In the genomic region with DNA sequence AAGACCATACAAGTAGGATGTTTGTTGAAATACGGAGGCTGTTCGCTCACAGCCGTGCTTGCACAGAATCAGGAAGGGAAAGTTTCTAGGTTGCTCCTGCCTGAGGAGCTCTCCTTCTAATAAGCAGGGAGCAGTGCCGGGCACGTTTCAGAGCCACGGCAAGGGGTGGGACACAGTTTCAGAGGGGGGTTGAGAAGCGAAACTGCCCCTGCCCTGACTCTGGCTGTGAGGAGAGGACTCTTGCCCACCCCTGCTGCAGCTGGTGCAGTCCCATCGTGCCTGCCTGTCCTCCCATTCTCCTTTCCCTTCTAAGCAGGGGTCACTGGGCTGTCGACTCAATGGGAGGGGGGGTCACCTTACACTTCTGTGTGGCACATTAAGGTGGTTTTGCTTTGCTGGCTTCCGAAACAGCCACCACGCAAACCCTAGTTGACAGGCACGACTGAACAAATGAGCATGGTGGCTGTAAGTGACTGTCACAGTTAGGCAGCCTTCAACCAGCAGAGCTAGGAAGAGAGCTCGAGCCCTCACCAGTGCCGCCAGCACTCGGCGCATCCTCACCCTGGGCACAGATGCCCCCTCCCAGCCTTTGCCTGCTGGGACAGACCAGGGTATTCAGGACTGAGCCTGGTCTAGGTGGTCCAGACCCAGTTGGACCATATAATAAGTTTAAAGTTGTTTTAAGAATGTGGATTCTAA, we compare ENCODE assay signal across 26 cellular contexts. TPM values are rescaled to one million over a fixed set of nuclear protein-coding genes. Genes with fewer than 3 reads are reported as not detected.
DNase-seq lines count a peak whose midpoint lies in the region; ATAC-seq and TF ChIP-seq lines count a peak whose summit lies in the region.
"Had no signal": no experiment of that assay in that cellular context is flagged by ENCODE, and none has a peak within 500 bp of the region (broad histone marks: within the 10 kb centered on the region; RNA-seq: fewer than 3 reads in every experiment).

No MANE protein-coding gene starts in this region.

- no peaks in the 10 kb centered on the region for H3K36me3 ChIP-seq in BE2C
- peaks cover 26 to 40% (median 33%) of the 10 kb centered on the region in 11 experiments for H3K36me3 ChIP-seq in BLaER1 treated with 17β-estradiol and CSF1 and Interleukin-3, amounts not matched to agents 10 nM and 100 nM
- peaks cover 0 to 18% of the 10 kb centered on the region in 2 experiments for H3K36me3 ChIP-seq in SK-N-SH (replicated peaks in 1 of 2; ENCODE audit: control insufficient read depth in 1 of 2, insufficient read depth in 2 of 2, low read length in 1 of 2)
- H3K36me3 ChIP-seq: pancreas, right lobe of liver, transverse colon had no signal

- H3K36me3 Mint-ChIP-seq in mesothelial cell of epicardium = peaks cover 4% of the 10 kb centered on the region

- TF ChIP-seq CTCF in BE2C (IDR thresholded peaks at IDR 0.05; ENCODE audit: low read depth, low read length) (no peak), SK-N-SH (IDR thresholded peaks at IDR 0.05) (no peak), mesothelial cell of epicardium (IDR thresholded peaks at IDR 0.05; ENCODE audit: unreplicated experiment) (no peak)

- H3K4me3 ChIP-seq in BE2C (ENCODE audit: low read depth, low read length) = peak overlapping the region; percentile 32
- H3K4me3 ChIP-seq in BLaER1 treated with 17β-estradiol and CSF1 and Interleukin-3, amounts not matched to agents 10 nM and 100 nM = no peak overlapping the region
- no peak overlapping the region for H3K4me3 ChIP-seq in SK-N-SH (ENCODE audit: low read depth in 2 of 2, low read length in 1 of 2)
- H3K4me3 ChIP-seq: pancreas, right lobe of liver, transverse colon had no signal

- TF ChIP-seq RAD21 in SK-N-SH (IDR thresholded peaks at IDR 0.05; ENCODE audit: low read length) = no peak

- no peak for ATAC-seq in HG02798 (IDR thresholded peaks at IDR 0.05; ENCODE audit: poor library complexity, unreplicated experiment)
- ATAC-seq: pancreas had no signal

- H4K20me1 ChIP-seq in BLaER1 treated with 17β-estradiol and CSF1 and Interleukin-3, amounts not matched to agents 10 nM and 100 nM = peaks cover 0 to 26% (median 3%) of the 10 kb centered on the region in 11 experiments; a peak in 9 of 22 replicates
- no peaks in the 10 kb centered on the region for H4K20me1 ChIP-seq in SK-N-SH (ENCODE audit: insufficient read depth)

- no peak for TF ChIP-seq EP300 in SK-N-SH (IDR thresholded peaks at IDR 0.05; ENCODE audit: borderline replicate concordance in 1 of 2, low read depth in 1 of 2, low read length in 1 of 2)

- peaks cover 11% of the 10 kb centered on the region for H3K4me1 ChIP-seq in BE2C
- peaks cover 25 to 39% (median 34%) of the 10 kb centered on the region in 10 experiments; a peak in 19 of 20 replicates for H3K4me1 ChIP-seq in BLaER1 treated with 17β-estradiol and CSF1 and Interleukin-3, amounts not matched to agents 10 nM and 100 nM
- peaks cover 0 to 19% of the 10 kb centered on the region in 2 experiments; a peak in 2 of 4 replicates for H3K4me1 ChIP-seq in SK-N-SH (ENCODE audit: control insufficient read depth in 1 of 2, insufficient read depth in 2 of 2, low read depth in 1 of 2, low read length in 1 of 2)
- H3K4me1 ChIP-seq: pancreas, right lobe of liver, transverse colon had no signal

- POLR2A ChIA-PET in SK-N-SH (lab: Yijun Ruan, JAX) = no interaction called here

- peak overlapping the region; percentile 4 to 74 (median 64); a peak in 21 of 22 replicates for H3K4me2 ChIP-seq in BLaER1 treated with 17β-estradiol and CSF1 and Interleukin-3, amounts not matched to agents 10 nM and 100 nM
- no peak overlapping the region for H3K4me2 ChIP-seq in SK-N-SH

- H3F3A ChIP-seq in SK-N-SH (replicated peaks; ENCODE audit: insufficient read depth) = peaks cover 5% of the 10 kb centered on the region

- peak overlapping the region; percentile 14 for H3K27ac Mint-ChIP-seq in mesothelial cell of epicardium
- H3K27ac Mint-ChIP-seq: activated naive CD4-positive, alpha-beta T cell treated with anti-CD3 and anti-CD28 coated beads for 36 hours; nephron; T-helper 1 cell treated with Interleukin-12 subunit alpha and Interleukin-12 subunit beta and Interleukin-4 antibody, amounts not matched to agents 30 μg/mL and 1 μg/mL, for 36 hours had no signal

- peaks cover 11% of the 10 kb centered on the region for H3K27me3 ChIP-seq in BE2C
- no peaks in the 10 kb centered on the region for H3K27me3 ChIP-seq in BLaER1 treated with 17β-estradiol and CSF1 and Interleukin-3, amounts not matched to agents 10 nM and 100 nM
- H3K27me3 ChIP-seq in SK-N-SH (ENCODE audit: insufficient read depth) = peaks cover 18% of the 10 kb centered on the region; the same call in 1 of the 2 replicates
- H3K27me3 ChIP-seq: pancreas, right lobe of liver had no signal

- H3K9me3 Mint-ChIP-seq in mesothelial cell of epicardium = no peaks in the 10 kb centered on the region
- H3K9me3 Mint-ChIP-seq: activated naive CD4-positive, alpha-beta T cell treated with anti-CD3 and anti-CD28 coated beads for 36 hours; central memory CD8-positive, alpha-beta T cell; nephron; T-helper 1 cell treated with Interleukin-12 subunit alpha and Interleukin-12 subunit beta and Interleukin-4 antibody, amounts not matched to agents 30 μg/mL and 1 μg/mL, for 36 hours had no signal

- WGBS in SK-N-SH (ENCODE audit: low lambda C conversion rate) = 27% methylated on average over 16 of the region's 16 CpGs

- H3K4me1 Mint-ChIP-seq in mesothelial cell of epicardium = peaks cover 2% of the 10 kb centered on the region
- H3K4me1 Mint-ChIP-seq: central memory CD8-positive, alpha-beta T cell; nephron had no signal

- no peak overlapping the region for H2AFZ ChIP-seq in SK-N-SH (ENCODE audit: low read depth)

- no peaks in the 10 kb centered on the region for H3K9me2 ChIP-seq in SK-N-SH

- H3K9me3 ChIP-seq in BE2C = no peaks in the 10 kb centered on the region
- peaks cover 0 to 5% (median 0%) of the 10 kb centered on the region in 11 experiments; a peak in 1 of 22 replicates for H3K9me3 ChIP-seq in BLaER1 treated with 17β-estradiol and CSF1 and Interleukin-3, amounts not matched to agents 10 nM and 100 nM (replicated peaks in 1 of 11)
- H3K9me3 ChIP-seq in SK-N-SH = no peaks in the 10 kb centered on the region
- H3K9me3 ChIP-seq: Caco-2, pancreas, right lobe of liver, transverse colon had no signal

- H3K27ac ChIP-seq in BLaER1 treated with 17β-estradiol and CSF1 and Interleukin-3, amounts not matched to agents 10 nM and 100 nM = no peak overlapping the region
- no peak overlapping the region for H3K27ac ChIP-seq in SK-N-SH (ENCODE audit: low read depth in 2 of 2, low read length in 1 of 2)
- H3K27ac ChIP-seq: pancreas, right lobe of liver, RWPE1, transverse colon had no signal

- H3K4me3 Mint-ChIP-seq in mesothelial cell of epicardium = no peak overlapping the region
- H3K4me3 Mint-ChIP-seq: activated naive CD4-positive, alpha-beta T cell treated with anti-CD3 and anti-CD28 coated beads for 36 hours; central memory CD8-positive, alpha-beta T cell; nephron; T-helper 1 cell treated with Interleukin-12 subunit alpha and Interleukin-12 subunit beta and Interleukin-4 antibody, amounts not matched to agents 30 μg/mL and 1 μg/mL, for 36 hours had no signal

- H3K9ac ChIP-seq in BLaER1 treated with 17β-estradiol and CSF1 and Interleukin-3, amounts not matched to agents 10 nM and 100 nM = peak overlapping the region in 1 of 11 experiments; percentile 39; a peak in 1 of 22 replicates
- H3K9ac ChIP-seq in SK-N-SH = no peak overlapping the region

- peaks cover 13% of the 10 kb centered on the region for H3K27me3 Mint-ChIP-seq in mesothelial cell of epicardium (ENCODE audit: low read depth)

- H3K79me2 ChIP-seq in SK-N-SH (ENCODE audit: insufficient read depth) = no peaks in the 10 kb centered on the region

- DNase-seq in BE2C (no peak), SK-N-SH (peak; percentile 48), mesothelial cell of epicardium (ENCODE audit: low spot score in 2 of 2, unreplicated experiment in 2 of 2) (no peak), NCI-H2196 (lab: John Stamatoyannopoulos, UW; ENCODE audit: unreplicated experiment) (no peak), NCI-H446 treated with DMSO at 0.1 percent for 48 hours (lab: John Stamatoyannopoulos, UW) (no peak)
- DNase-seq: activated CD4-positive, alpha-beta T cell treated with anti-CD3 and anti-CD28 coated beads, Interleukin-2, amount 50 U/mL, for 48 hours; activated CD4-positive, CD25-positive, alpha-beta regulatory T cell treated with anti-CD3 and anti-CD28 coated beads, Interleukin-2, amount 50 U/mL, for 72 hours; activated naive CD4-positive, alpha-beta T cell treated with anti-CD3 and anti-CD28 coated beads for 36 hours; C1 segment of cervical spinal cord; Caco-2; dermis blood vessel endothelial cell; DMS53; NCI-H1436 treated with DMSO at 0.1 percent for 48 hours; NCI-H2081 treated with DMSO at 0.1 percent for 48 hours; NCI-H774; right lobe of liver; stimulated activated CD4-positive, alpha-beta T cell treated with anti-CD3 and anti-CD28 coated beads, Interleukin-4, amount 100 ng/mL, for 24 hours; transverse colon had no signal

- CTCF ChIA-PET in SK-N-SH (lab: Yijun Ruan, JAX) = interaction anchor here (1.0 to 1.8 kb wide), 5 partner anchors 9 to 277 kb away, joined by 3 to 6 read pairs (median 3); no protein-coding TSS in a partner anchor

TF ChIP-seq in SK-N-SH, 30 proteins besides CTCF, POLR2A, EP300 and RAD21 (continues in another document):
- no peak for TF ChIP-seq GABPA (IDR thresholded peaks at IDR 0.05; ENCODE audit: low read depth)
- TF ChIP-seq, protein P1, sequence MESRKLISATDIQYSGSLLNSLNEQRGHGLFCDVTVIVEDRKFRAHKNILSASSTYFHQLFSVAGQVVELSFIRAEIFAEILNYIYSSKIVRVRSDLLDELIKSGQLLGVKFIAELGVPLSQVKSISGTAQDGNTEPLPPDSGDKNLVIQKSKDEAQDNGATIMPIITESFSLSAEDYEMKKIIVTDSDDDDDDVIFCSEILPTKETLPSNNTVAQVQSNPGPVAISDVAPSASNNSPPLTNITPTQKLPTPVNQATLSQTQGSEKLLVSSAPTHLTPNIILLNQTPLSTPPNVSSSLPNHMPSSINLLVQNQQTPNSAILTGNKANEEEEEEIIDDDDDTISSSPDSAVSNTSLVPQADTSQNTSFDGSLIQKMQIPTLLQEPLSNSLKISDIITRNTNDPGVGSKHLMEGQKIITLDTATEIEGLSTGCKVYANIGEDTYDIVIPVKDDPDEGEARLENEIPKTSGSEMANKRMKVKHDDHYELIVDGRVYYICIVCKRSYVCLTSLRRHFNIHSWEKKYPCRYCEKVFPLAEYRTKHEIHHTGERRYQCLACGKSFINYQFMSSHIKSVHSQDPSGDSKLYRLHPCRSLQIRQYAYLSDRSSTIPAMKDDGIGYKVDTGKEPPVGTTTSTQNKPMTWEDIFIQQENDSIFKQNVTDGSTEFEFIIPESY (IDR thresholded peaks at IDR 0.05; ENCODE audit: borderline replicate concordance, low read depth) = no peak

RNA-seq across cellular contexts. Expression of a gene that starts 37.5 kb away (rescaled TPM):
- polyA plus RNA-seq in BE2C (2012; ENCODE audit: insufficient read depth, insufficient read length, low read depth) = 149 TPM
- 2.6 and 4.1 TPM in 2 replicates for polyA plus RNA-seq in SK-N-SH (2012; rRNA removed)
- polyA plus RNA-seq in SK-N-SH (2012; cell fraction: cytosol; rRNA removed) = 2.1 and 3.1 TPM in 2 replicates
- polyA plus RNA-seq in SK-N-SH (2012; cell fraction: nucleus; rRNA removed) = 10.0 and 12.6 TPM in 2 replicates
- 35.3 to 38.9 TPM (median 38.0 TPM) in 3 replicates for total RNA-seq in mesothelial cell of epicardium
- total RNA-seq: LHCN-M2 had no signal
